Comparison of ENCODE assay signal across 18 cellular contexts in the genomic region with DNA sequence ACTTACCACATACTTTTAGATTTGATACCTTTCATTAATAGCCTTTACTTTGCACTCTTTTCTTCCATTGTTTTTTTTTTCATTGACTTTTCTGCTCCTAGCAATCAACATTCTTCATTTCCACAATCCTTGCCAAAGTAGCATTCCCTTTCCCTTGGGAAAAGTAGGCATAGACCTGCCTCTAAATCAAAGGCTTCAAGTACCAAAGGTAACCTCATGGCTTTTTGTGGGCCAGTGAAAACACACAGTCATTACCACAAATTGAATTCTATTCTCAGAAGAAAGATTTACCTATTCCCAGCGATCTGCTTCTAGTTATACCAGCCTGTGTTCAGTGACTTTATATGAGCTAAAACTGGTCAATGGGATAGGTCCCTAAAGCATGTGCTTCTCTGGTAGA.
"Had no signal": no experiment of that assay in that cellular context is flagged by ENCODE, and none has a peak within 500 bp of the region (broad histone marks: within the 10 kb centered on the region; RNA-seq: fewer than 3 reads in every experiment).

No MANE protein-coding gene starts in this region.

- ATAC-seq: gastroesophageal sphincter; heart right ventricle; left lung; mucosa of descending colon; naive thymus-derived CD4-positive, alpha-beta T cell; pancreas had no signal

- FAIRE-seq: islet of Langerhans, pancreas had no signal

- H3K4me3 Mint-ChIP-seq: activated naive CD4-positive, alpha-beta T cell treated with anti-CD3 and anti-CD28 coated beads, Interleukin-2, amount 10 ng/mL, durations not matched to agents 7 days and 5 days; activated T-helper 17 cell treated with anti-CD3 and anti-CD28 coated beads, Interleukin-2, amount 50 U/mL, for 72 hours; naive thymus-derived CD4-positive, alpha-beta T cell; stimulated activated naive CD8-positive, alpha-beta T cell treated with anti-CD3 and anti-CD28 coated beads, Interleukin-15, Interleukin-2, amounts not matched to agents 100 ng/mL and 50 ng/mL, for 24 hours had no signal

- H3K27me3 Mint-ChIP-seq: activated naive CD4-positive, alpha-beta T cell treated with anti-CD3 and anti-CD28 coated beads, Interleukin-2, amount 10 ng/mL, durations not matched to agents 7 days and 5 days; activated T-helper 17 cell treated with anti-CD3 and anti-CD28 coated beads, Interleukin-2, amount 50 U/mL, for 72 hours; stimulated activated naive CD8-positive, alpha-beta T cell treated with anti-CD3 and anti-CD28 coated beads, Interleukin-15, Interleukin-2, amounts not matched to agents 100 ng/mL and 50 ng/mL, for 24 hours had no signal

- H3K36me3 Mint-ChIP-seq: activated naive CD4-positive, alpha-beta T cell treated with anti-CD3 and anti-CD28 coated beads, Interleukin-2, amount 10 ng/mL, durations not matched to agents 7 days and 5 days; naive thymus-derived CD4-positive, alpha-beta T cell had no signal

- H3K4me1 ChIP-seq: ascending aorta, gastroesophageal sphincter, left lung, pancreas, sigmoid colon, spleen, suprapubic skin had no signal

- H3K4me3 ChIP-seq: ascending aorta, cardiac muscle cell, gastroesophageal sphincter, heart right ventricle, left lung, mucosa of descending colon, pancreas, sigmoid colon, spleen, suprapubic skin had no signal

- H3K27me3 ChIP-seq: ascending aorta, cardiac muscle cell, gastroesophageal sphincter, heart right ventricle, left lung, pancreas, sigmoid colon, spleen, suprapubic skin had no signal

- H3K9me3 Mint-ChIP-seq: activated naive CD4-positive, alpha-beta T cell treated with anti-CD3 and anti-CD28 coated beads, Interleukin-2, amount 10 ng/mL, durations not matched to agents 7 days and 5 days; activated T-helper 17 cell treated with anti-CD3 and anti-CD28 coated beads, Interleukin-2, amount 50 U/mL, for 72 hours; naive thymus-derived CD4-positive, alpha-beta T cell; stimulated activated naive CD8-positive, alpha-beta T cell treated with anti-CD3 and anti-CD28 coated beads, Interleukin-15, Interleukin-2, amounts not matched to agents 100 ng/mL and 50 ng/mL, for 24 hours had no signal

- DNase-seq: activated CD4-positive, CD25-positive, alpha-beta regulatory T cell treated with anti-CD3 and anti-CD28 coated beads, Interleukin-2, amount 50 U/mL, for 72 hours; activated naive CD4-positive, alpha-beta T cell treated with anti-CD3 and anti-CD28 coated beads, Interleukin-2, amount 10 ng/mL, durations not matched to agents 7 days and 5 days; activated T-cell treated with anti-CD3 and anti-CD28 coated beads for 4 hours; heart right ventricle; left lung; mucosa of descending colon; naive thymus-derived CD4-positive, alpha-beta T cell; pancreas; sigmoid colon; spleen; trophoblast cell had no signal

- H3K4me1 Mint-ChIP-seq: activated naive CD4-positive, alpha-beta T cell treated with anti-CD3 and anti-CD28 coated beads, Interleukin-2, amount 10 ng/mL, durations not matched to agents 7 days and 5 days; activated T-helper 17 cell treated with anti-CD3 and anti-CD28 coated beads, Interleukin-2, amount 50 U/mL, for 72 hours; naive thymus-derived CD4-positive, alpha-beta T cell had no signal

- H3K27ac ChIP-seq: ascending aorta, cardiac muscle cell, gastroesophageal sphincter, heart right ventricle, left lung, pancreas, sigmoid colon, spleen, suprapubic skin had no signal

- H3K9me3 ChIP-seq: ascending aorta, gastroesophageal sphincter, heart right ventricle, left lung, mucosa of descending colon, pancreas, sigmoid colon, spleen, suprapubic skin had no signal

- H3K27ac Mint-ChIP-seq: activated naive CD4-positive, alpha-beta T cell treated with anti-CD3 and anti-CD28 coated beads, Interleukin-2, amount 10 ng/mL, durations not matched to agents 7 days and 5 days; activated T-helper 17 cell treated with anti-CD3 and anti-CD28 coated beads, Interleukin-2, amount 50 U/mL, for 72 hours; stimulated activated naive CD8-positive, alpha-beta T cell treated with anti-CD3 and anti-CD28 coated beads, Interleukin-15, Interleukin-2, amounts not matched to agents 100 ng/mL and 50 ng/mL, for 24 hours had no signal

- H3K36me3 ChIP-seq: ascending aorta, cardiac muscle cell, gastroesophageal sphincter, heart right ventricle, left lung, pancreas, sigmoid colon, spleen, suprapubic skin had no signal
